ENCODE assay signal across 8 cellular contexts in genomic region chr2:199911052-199911876, GRCh38. TPM values are rescaled to one million over a fixed set of nuclear protein-coding genes. Genes with fewer than 3 reads are reported as not detected.
A peak's percentile ranks its signal among the peaks of the same experiment; 100 is the strongest.
DNase-seq lines count a peak whose midpoint lies in the region; ATAC-seq and TF ChIP-seq lines count a peak whose summit lies in the region.

Gene C2orf69, plus strand, starts transcription at chr2:199911293. Its CDS starts 146 bp downstream, at chr2:199911439.

- H3K36me3 Mint-ChIP-seq in activated T-cell treated with anti-CD3 and anti-CD28 coated beads, Interleukin-2, amount 50 U/mL, for 4 hours (ENCODE audit: insufficient read depth): peaks cover 8% of the 10 kb centered on the region

- H3K36me3 ChIP-seq in Panc1 (ENCODE audit: control insufficient read depth, insufficient read depth, low read length): peaks cover 5% of the 10 kb centered on the region
- no peaks in the 10 kb centered on the region for H3K36me3 ChIP-seq in muscle layer of colon (ENCODE audit: insufficient read depth, low read length)

- POLR2A ChIA-PET in Panc1 (lab: Charles Lee): interaction anchor here (0.5 to 0.7 kb wide), 2 partner anchors 43 to 538 kb away, joined by 3 read pairs; no protein-coding TSS in a partner anchor

- H3K9me3 Mint-ChIP-seq in activated T-cell treated with anti-CD3 and anti-CD28 coated beads, Interleukin-2, amount 50 U/mL, for 4 hours: no peaks in the 10 kb centered on the region

- intact Hi-C loops in Panc1 (cut with micrococcal nuclease; ENCODE audit: unreplicated experiment): no loop called here

- H3K9ac ChIP-seq in muscle layer of colon (ENCODE audit: low read length): peak within 1 kb of the TSS; percentile 96

- H3K9me3 ChIP-seq in Panc1 (ENCODE audit: control insufficient read depth, insufficient read depth, low read depth, low read length) (peaks cover 4% of the 10 kb centered on the region; the same call in 1 of the 2 replicates), muscle layer of colon (ENCODE audit: low read length) (no peaks in the 10 kb centered on the region)

- no peak for TF ChIP-seq CTCF in Panc1 (IDR thresholded peaks at IDR 0.05)

- ATAC-seq in GM21717 (IDR thresholded peaks at IDR 0.05; ENCODE audit: unreplicated experiment): peak; percentile 91
- peak; percentile 96 for ATAC-seq in Panc1
- ATAC-seq in activated T-cell treated with anti-CD3 and anti-CD28 coated beads, Interleukin-2, amount 50 U/mL, for 4 hours: peak; percentile 89 to 91
- ATAC-seq in esophagus mucosa: peak; percentile 99

- BruUV-seq in Panc1 (replicated peaks; lab: Mats Ljungman, UMichigan): no TSS peak

- CTCF ChIA-PET in Panc1 (lab: Charles Lee): no interaction called here

- in situ Hi-C loops in KBM-7 (cut with MboI; ENCODE audit: low pct_unique_long_range_greater_than_20kb, low sequenced_read_pairs): no loop called here
- in situ Hi-C loops in Panc1 (cut with HindIII; ENCODE audit: low pct_unique_long_range_greater_than_20kb, low sequenced_read_pairs): no loop called here

- H3K4me1 ChIP-seq in Panc1 (ENCODE audit: control insufficient read depth, insufficient read depth, low read length) (peaks cover 19% of the 10 kb centered on the region), muscle layer of colon (ENCODE audit: insufficient read depth, low read length) (peaks cover 17% of the 10 kb centered on the region)

- DNase-seq in DMS153 treated with DMSO at 0.1 percent for 48 hours (lab: John Stamatoyannopoulos, UW; ENCODE audit: unreplicated experiment) (peak; percentile 63), KBM-7 (peak; percentile 99), Panc1 (ENCODE audit: low read depth, low spot score) (peak; percentile 96)
- DNase-seq in activated T-cell treated with anti-CD3 and anti-CD28 coated beads, Interleukin-2, amount 50 U/mL, for 4 hours: peak; percentile 91
- DNase-seq in stimulated activated CD8-positive, alpha-beta memory T cell treated with anti-CD3 and anti-CD28 coated beads, Interleukin-7, amount 100 ng/mL, for 24 hours (ENCODE audit: low read depth): peak; percentile 92

- H3K27ac ChIP-seq in Panc1 (ENCODE audit: low read length) (peak within 1 kb of the TSS; percentile 100), muscle layer of colon (ENCODE audit: low read depth, low read length) (peak within 1 kb of the TSS; percentile 94)

- H3K4me3 Mint-ChIP-seq in activated T-cell treated with anti-CD3 and anti-CD28 coated beads, Interleukin-2, amount 50 U/mL, for 4 hours: peak within 1 kb of the TSS; percentile 98

- H3K27me3 ChIP-seq in Panc1 (ENCODE audit: control insufficient read depth, insufficient read depth, low read length) (no peaks in the 10 kb centered on the region), muscle layer of colon (ENCODE audit: control insufficient read depth in 1 of 2, insufficient read depth in 2 of 2, low read length in 2 of 2) (no peaks in the 10 kb centered on the region)

- peak within 1 kb of the TSS; percentile 91 for H3K4me3 ChIP-seq in Panc1 (ENCODE audit: low read depth in 2 of 2, low read length in 2 of 2)
- peak within 1 kb of the TSS; percentile 88 to 98 for H3K4me3 ChIP-seq in muscle layer of colon (ENCODE audit: low read depth in 1 of 2, low read length in 2 of 2)

- peaks cover 29% of the 10 kb centered on the region for H3K4me1 Mint-ChIP-seq in activated T-cell treated with anti-CD3 and anti-CD28 coated beads, Interleukin-2, amount 50 U/mL, for 4 hours (ENCODE audit: low read depth)

- no peaks in the 10 kb centered on the region for H3K27me3 Mint-ChIP-seq in activated T-cell treated with anti-CD3 and anti-CD28 coated beads, Interleukin-2, amount 50 U/mL, for 4 hours (ENCODE audit: low read depth)

RNA-seq across cellular contexts. Expression of gene C2orf69, which starts in this region (rescaled TPM):
- 21.8 TPM for total RNA-seq in Panc1 (2021; ENCODE audit: unreplicated experiment)
- polyA plus RNA-seq in Panc1 (2012; ENCODE audit: insufficient read length): 13.0 TPM
- total RNA-seq in activated T-cell treated with anti-CD3 and anti-CD28 coated beads, Interleukin-2, amount 50 U/mL, for 4 hours: 10 to 100 TPM; 15.1 to 17.8 (median 17.7) TPM
- total RNA-seq in esophagus mucosa: 7.7 TPM

Comparison
In these comparisons a context has a peak if more than half of its experiments do, and no peak if none do; other contexts are left out.
1. Peak in every context shown above with its lines: DNase-seq, ATAC-seq, H3K4me3 ChIP-seq and H3K27ac ChIP-seq.